ENCODE assay signal across 1 cellular context in genomic region chr1:100362821-100363466, GRCh38.
TF ChIP-seq lines count a peak whose summit lies in the region.

No MANE protein-coding gene starts in this region.

TF ChIP-seq in K562, 482 proteins besides CTCF, POLR2A, EP300 and RAD21 (continued from another document and continues in another):
- TF ChIP-seq CHD7 (IDR thresholded peaks at IDR 0.05; ENCODE audit: low read depth, low read length) (no peak), CHCHD3 (CRISPR knock-in tag; IDR thresholded peaks at IDR 0.05) (peak; percentile 89), BCLAF1 (IDR thresholded peaks at IDR 0.05; ENCODE audit: borderline replicate concordance in 1 of 2, control insufficient read depth in 1 of 2, low read depth in 2 of 2, low read length in 1 of 2) (peak in 1 of 2 experiments; percentile 23; a peak in 1 of 4 replicates), THAP7 (CRISPR knock-in tag; IDR thresholded peaks at IDR 0.05) (no peak), ZNF778 (CRISPR knock-in tag; IDR thresholded peaks at IDR 0.05) (no peak), MTA3 (IDR thresholded peaks at IDR 0.05; ENCODE audit: borderline replicate concordance) (peak; percentile 99), MYBL2 (IDR thresholded peaks at IDR 0.05; ENCODE audit: low read depth) (no peak), MYBL2 (CRISPR knock-in tag; IDR thresholded peaks at IDR 0.05; ENCODE audit: borderline replicate concordance) (no peak), EWSR1 (IDR thresholded peaks at IDR 0.05; ENCODE audit: borderline replicate concordance, low read depth, partially characterized antibody) (no peak), HMBOX1 (IDR thresholded peaks at IDR 0.05) (no peak), USF1 (CRISPR knock-in tag; IDR thresholded peaks at IDR 0.05) (no peak), AFF1 (IDR thresholded peaks at IDR 0.05; ENCODE audit: low read depth in 1 of 2, partially characterized antibody in 2 of 2) (no peak), PHF8 (IDR thresholded peaks at IDR 0.05; ENCODE audit: borderline replicate concordance, low read length) (peak; percentile 56; the same call in 1 of the 2 replicates), ZKSCAN8 (CRISPR knock-in tag; IDR thresholded peaks at IDR 0.05) (0 out of 2 replicates have a peak, but pooled peaks have one; percentile 12), SMAD4 (CRISPR knock-in tag; conservative IDR thresholded peaks at IDR 0.05) (peak; percentile 47), ARHGAP35 (IDR thresholded peaks at IDR 0.05; ENCODE audit: partially characterized antibody) (no peak), MNT (conservative IDR thresholded peaks at IDR 0.05) (peak; percentile 69 to 87), ZNF512 (tag; IDR thresholded peaks at IDR 0.05) (no peak), TCF7L2 (IDR thresholded peaks at IDR 0.05; ENCODE audit: low read depth, low read length) (no peak), EZH2 (IDR thresholded peaks at IDR 0.05; ENCODE audit: borderline replicate concordance, low read depth, low read length) (no peak), ELF4 (CRISPR knock-in tag; IDR thresholded peaks at IDR 0.05) (0 out of 2 replicates have a peak, but pooled peaks have one; percentile 57), ZNF75A (CRISPR knock-in tag; IDR thresholded peaks at IDR 0.05) (0 out of 2 replicates have a peak, but pooled peaks have one; percentile 22), PHB2 (IDR thresholded peaks at IDR 0.05; ENCODE audit: low read depth) (no peak), ZNF551 (CRISPR knock-in tag; IDR thresholded peaks at IDR 0.05) (no peak), NFIC (IDR thresholded peaks at IDR 0.05) (peak; percentile 42), ATF1 (CRISPR knock-in tag; IDR thresholded peaks at IDR 0.05) (no peak), ATF1 (tag; IDR thresholded peaks at IDR 0.05) (peak; percentile 87), GATAD2B (IDR thresholded peaks at IDR 0.05; ENCODE audit: borderline replicate concordance) (peak; percentile 58; the same call in 1 of the 2 replicates)
